ENCODE assay signal across 23 cellular contexts in genomic region chr2:227132986-227133385, GRCh38. TPM values are rescaled to one million over a fixed set of nuclear protein-coding genes. Genes with fewer than 3 reads are reported as not detected.
DNase-seq lines count a peak whose midpoint lies in the region; ATAC-seq and TF ChIP-seq lines count a peak whose summit lies in the region.
"Had no signal": no experiment of that assay in that cellular context is flagged by ENCODE, and none has a peak within 500 bp of the region (broad histone marks: within the 10 kb centered on the region; RNA-seq: fewer than 3 reads in every experiment).

No MANE protein-coding gene starts in this region.

- H3K9ac ChIP-seq in skeletal muscle tissue (ENCODE audit: low read depth in 1 of 3, low read length in 3 of 3) = peak overlapping the region in 1 of 3 donors; percentile 55

- H3K4me1 ChIP-seq in right cardiac atrium (ENCODE audit: control insufficient read depth, insufficient read depth, low read length) = peaks cover 2% of the 10 kb centered on the region
- H3K4me1 ChIP-seq in SJCRH30 = peaks cover 18% of the 10 kb centered on the region
- H3K4me1 ChIP-seq in skeletal muscle tissue (ENCODE audit: control insufficient read depth in 3 of 3, insufficient read depth in 3 of 3, low read length in 3 of 3) = peaks cover 6 to 33% (median 14%) of the 10 kb centered on the region in 3 donors
- H3K4me1 ChIP-seq in ascending aorta = no peaks in the 10 kb centered on the region
- H3K4me1 ChIP-seq: Caco-2 had no signal

- no peaks in the 10 kb centered on the region for H3K36me3 ChIP-seq in SJCRH30
- peaks cover 0 to 13% (median 0%) of the 10 kb centered on the region in 3 donors for H3K36me3 ChIP-seq in skeletal muscle tissue (ENCODE audit: control insufficient read depth in 3 of 3, insufficient read depth in 3 of 3, low read length in 3 of 3)
- H3K36me3 ChIP-seq in ascending aorta = no peaks in the 10 kb centered on the region
- H3K36me3 ChIP-seq: MG63 had no signal

- H3K4me3 ChIP-seq in right cardiac atrium (ENCODE audit: low read length) (no peak overlapping the region), SJCRH30 (no peak overlapping the region), skeletal muscle tissue (ENCODE audit: low read length in 3 of 3) (peak overlapping the region in 1 of 3 donors; percentile 27), ascending aorta (no peak overlapping the region)
- H3K4me3 ChIP-seq: MG63, PC-9 had no signal

- H3K9me3 ChIP-seq in right cardiac atrium (ENCODE audit: control insufficient read depth, low read length) (no peaks in the 10 kb centered on the region), SJCRH30 (replicated peaks) (no peaks in the 10 kb centered on the region), skeletal muscle tissue (ENCODE audit: control insufficient read depth in 3 of 3, low read length in 3 of 3) (no peaks in the 10 kb centered on the region), ascending aorta (no peaks in the 10 kb centered on the region)
- H3K9me3 ChIP-seq: Caco-2, MG63 had no signal

- no peak for DNase-seq in left ventricle myocardium superior
- DNase-seq in right cardiac atrium = no peak
- peak; percentile 90 to 98 for DNase-seq in SJCRH30
- peak; percentile 96 for DNase-seq in myocyte (ENCODE audit: low read depth)
- DNase-seq in ascending aorta (ENCODE audit: low spot score in 2 of 2) = no peak
- DNase-seq: Caco-2; CD8-positive, alpha-beta T cell; DMS79 treated with DMSO at 0.1 percent for 48 hours; HCEC 1CT; KBM-7; MG63; NCI-H1105 treated with DMSO at 0.1 percent for 48 hours; NCI-H146; NCI-H1930; NCI-H2107; NCI-H446 treated with DMSO at 0.1 percent for 48 hours; NCI-H526; PC-9; SHP77 had no signal

- intact Hi-C loops in left ventricle myocardium superior (cut with micrococcal nuclease) (no loop called here), right cardiac atrium (cut with DNase I) (no loop called here), ascending aorta (cut with DNase I) (no loop called here)

- H3K27ac ChIP-seq in right cardiac atrium (ENCODE audit: low read length) (no peak overlapping the region), SJCRH30 (no peak overlapping the region), skeletal muscle tissue (ENCODE audit: low read depth, low read length) (peak overlapping the region; percentile 42), ascending aorta (no peak overlapping the region)
- H3K27ac ChIP-seq: C4-2B, PC-9 had no signal

- 72% methylated on average over 4 of the region's 4 CpGs for WGBS in right cardiac atrium

- H3K27me3 ChIP-seq in right cardiac atrium (ENCODE audit: control insufficient read depth, insufficient read depth) (no peaks in the 10 kb centered on the region), SJCRH30 (no peaks in the 10 kb centered on the region), skeletal muscle tissue (ENCODE audit: control insufficient read depth in 3 of 3, insufficient read depth in 3 of 3, low read length in 3 of 3) (no peaks in the 10 kb centered on the region), ascending aorta (no peaks in the 10 kb centered on the region)
- H3K27me3 ChIP-seq: MG63 had no signal

- no peak for TF ChIP-seq CTCF in ascending aorta (IDR thresholded peaks at IDR 0.05)

- ATAC-seq in left ventricle myocardium superior (peak; percentile 17), right cardiac atrium (no peak), HG03521 (IDR thresholded peaks at IDR 0.05; ENCODE audit: unreplicated experiment) (no peak), HG03432 (IDR thresholded peaks at IDR 0.05; ENCODE audit: unreplicated experiment) (no peak)
- ATAC-seq: CD8-positive, alpha-beta T cell had no signal

RNA-seq across cellular contexts. Expression of gene COL4A4, which starts 31.0 kb away (rescaled TPM):
- total RNA-seq in left ventricle myocardium superior (9.8 TPM), right cardiac atrium (10 to 100 TPM; 13.1 to 17.2 (median 15.3) TPM), myocyte (0.36 and 0.64 TPM in 2 replicates), skeletal muscle tissue (under 0.01 TPM), ascending aorta (20.5 TPM)
- 3.6 TPM for polyA plus RNA-seq in right cardiac atrium
- not detected in 2 replicates for total RNA-seq in SJCRH30 (2014; rRNA removed; shearing (Covaris generic))
- 2.1 TPM for polyA plus RNA-seq in myocyte (2012)
- total RNA-seq: CD8-positive, alpha-beta T cell had no signal

RNA-seq across cellular contexts. Expression of gene COL4A3, which starts 31.4 kb away (rescaled TPM):
- total RNA-seq in left ventricle myocardium superior (4.5 TPM), right cardiac atrium (10 to 100 TPM in 1 of 4 donors, 1 to 10 TPM in 3; 6.2 to 11.0 (median 7.1) TPM), myocyte (0.08 and 1.4 TPM in 2 replicates), skeletal muscle tissue (under 0.01 TPM), ascending aorta (1.1 TPM)
- polyA plus RNA-seq in right cardiac atrium = 4.7 TPM
- 0.03 and 0.34 TPM in 2 replicates for total RNA-seq in SJCRH30 (2014; rRNA removed; shearing (Covaris generic))
- 1.7 TPM for polyA plus RNA-seq in myocyte (2012)

Comparison
In these comparisons a context has a peak if more than half of its experiments do, and no peak if none do; other contexts are left out.
1. DNase-seq: peak in SJCRH30 (2 of 2) and myocyte (single experiment); none in left ventricle myocardium superior (single experiment), right cardiac atrium (0 of 3) and ascending aorta (0 of 2).